ENCODE assay signal across 7 cellular contexts in the genomic region with DNA sequence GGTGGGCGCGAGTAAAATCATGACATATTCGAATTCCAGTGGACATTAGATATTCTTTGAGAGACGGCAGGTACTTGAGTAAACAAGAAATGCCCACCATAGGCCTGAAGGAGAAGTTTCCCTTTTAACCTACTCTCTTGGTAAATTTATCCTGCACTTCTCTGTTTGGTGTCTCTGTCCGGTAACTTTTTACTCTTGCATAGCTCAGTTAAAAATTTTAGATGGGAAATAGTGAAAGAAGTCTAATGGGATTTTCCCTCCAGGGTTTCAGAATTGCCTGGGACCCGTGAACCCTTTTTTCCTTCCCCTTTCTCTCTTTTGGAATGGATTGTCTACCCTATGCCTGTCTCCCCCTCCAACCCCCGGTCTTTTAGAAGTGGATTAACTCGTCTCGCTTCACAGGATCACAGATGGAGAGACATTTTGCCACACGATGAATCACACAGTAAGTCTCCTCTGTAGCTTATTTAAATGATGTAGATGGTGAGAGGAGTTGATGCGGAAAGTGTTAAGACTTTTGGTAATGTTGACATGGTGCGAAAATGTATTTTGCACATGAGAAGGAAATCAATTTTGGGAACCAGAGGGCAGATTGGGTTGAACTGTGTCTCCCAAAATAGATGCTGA. TPM values are rescaled to one million over a fixed set of nuclear protein-coding genes. Genes with fewer than 3 reads are reported as not detected.
A peak's percentile ranks its signal among the peaks of the same experiment; 100 is the strongest.
DNase-seq lines count a peak whose midpoint lies in the region; ATAC-seq and TF ChIP-seq lines count a peak whose summit lies in the region.

No MANE protein-coding gene starts in this region.

- H3K4me3 ChIP-seq in GM12865 (ENCODE audit: low read depth, low read length) (peak overlapping the region; percentile 85), NB4 (ENCODE audit: low read depth, low read length) (peak overlapping the region; percentile 54), breast epithelium (peak overlapping the region; percentile 79 to 91 (median 84)), muscle layer of duodenum (ENCODE audit: low read depth in 1 of 2, low read length in 2 of 2) (peak overlapping the region; percentile 73 to 96)

- H3K9me3 ChIP-seq in breast epithelium (no peaks in the 10 kb centered on the region), muscle layer of duodenum (ENCODE audit: control insufficient read depth in 1 of 2, low read length in 2 of 2) (no peaks in the 10 kb centered on the region)

- intact Hi-C loops in breast epithelium (cut with DNase I; ENCODE audit: low total_unique reads), result no loop called here

- peaks cover 0 to 6% of the 10 kb centered on the region in 2 donors for H3K4me1 ChIP-seq in breast epithelium
- peaks cover 0 to 10% of the 10 kb centered on the region in 2 donors for H3K4me1 ChIP-seq in muscle layer of duodenum (ENCODE audit: control insufficient read depth in 1 of 2, insufficient read depth in 2 of 2, low read length in 2 of 2)

- DNase-seq in GM12865 (ENCODE audit: low read depth) (peak; percentile 35), NB4 (ENCODE audit: low read depth) (peak; percentile 22), breast epithelium (ENCODE audit: low spot score in 2 of 2) (no peak), NCI-H2081 treated with DMSO at 0.1 percent for 48 hours (lab: John Stamatoyannopoulos, UW) (no peak), midbrain (lab: John Stamatoyannopoulos, UW) (no peak)

- H3K36me3 ChIP-seq in breast epithelium (no peaks in the 10 kb centered on the region), muscle layer of duodenum (ENCODE audit: control insufficient read depth in 1 of 2, insufficient read depth in 2 of 2, low read length in 2 of 2) (peaks cover 0 to 8% of the 10 kb centered on the region in 2 donors)

- peak overlapping the region; percentile 92 to 93 for H3K27ac ChIP-seq in breast epithelium
- no peak overlapping the region for H3K27ac ChIP-seq in muscle layer of duodenum (ENCODE audit: low read length)

- TF ChIP-seq CTCF in GM12865 (IDR thresholded peaks at IDR 0.05; ENCODE audit: insufficient read depth, low read depth, low read length, missing control alignments), result no peak
- TF ChIP-seq CTCF in NB4 (IDR thresholded peaks at IDR 0.05; ENCODE audit: low read depth, low read length), result no peak
- TF ChIP-seq CTCF in breast epithelium (IDR thresholded peaks at IDR 0.05), result peak in 1 of 3 donors; percentile 4

- peak; percentile 7 for ATAC-seq in GM21576 (IDR thresholded peaks at IDR 0.05; ENCODE audit: unreplicated experiment)

- no peaks in the 10 kb centered on the region for H3K27me3 ChIP-seq in breast epithelium
- no peaks in the 10 kb centered on the region for H3K27me3 ChIP-seq in muscle layer of duodenum (ENCODE audit: low read depth, low read length)

- TF ChIP-seq POLR2A in NB4 (IDR thresholded peaks at IDR 0.05; ENCODE audit: extremely low read depth, insufficient read length) (no peak), breast epithelium (IDR thresholded peaks at IDR 0.05) (no peak)

RNA-seq across cellular contexts. Expression of gene MIPEP, which starts 0.5 kb away (rescaled TPM):
- 10 to 100 TPM; 11.0 to 23.0 (median 20.0) TPM for total RNA-seq in breast epithelium

RNA-seq across cellular contexts. Expression of gene C1QTNF9B, which starts 7.6 kb away (rescaled TPM):
- under 1 TPM in 1 of 3 donors, not detected in 2; 0.32 TPM for total RNA-seq in breast epithelium

Comparison
In these comparisons a context has a peak if more than half of its experiments do, and no peak if none do; other contexts are left out.
1. DNase-seq: peak in GM12865 (single experiment) and NB4 (single experiment); none in breast epithelium (0 of 2), NCI-H2081 treated with DMSO at 0.1 percent for 48 hours (single experiment) and midbrain (single experiment).
2. Peak in every context shown above with its lines, with median percentiles within 50 percentile points of each other: H3K4me3 ChIP-seq.